Comparison of ENCODE assay signal across 22 cellular contexts in genomic region chr15:49247556-49248102, GRCh38.
DNase-seq lines count a peak whose midpoint lies in the region; ATAC-seq and TF ChIP-seq lines count a peak whose summit lies in the region.
"Had no signal": no experiment of that assay in that cellular context is flagged by ENCODE, and none has a peak within 500 bp of the region (broad histone marks: within the 10 kb centered on the region; RNA-seq: fewer than 3 reads in every experiment).

No MANE protein-coding gene starts in this region.

- intact Hi-C loops in thyroid gland (cut with DNase I), result no loop called here

- no peak for ATAC-seq in HG03095 (IDR thresholded peaks at IDR 0.05; ENCODE audit: unreplicated experiment)
- ATAC-seq: activated CD4-positive, alpha-beta T cell treated with anti-CD3 and anti-CD28 coated beads for 36 hours; pancreas; PC-3; right lobe of liver; stimulated activated naive B cell treated with anti-CD40 and anti-IgM and Interleukin-4, amounts not matched to agents 10 μg/mL and 1 μg/mL and 100 μg/mL, for 72 hours had no signal

- H3K27ac ChIP-seq in GM23248, result peak overlapping the region; percentile 52
- peak overlapping the region; percentile 66 to 79 (median 72) for H3K27ac ChIP-seq in thyroid gland
- H3K27ac ChIP-seq: pancreas, right lobe of liver had no signal

- H3K4me2 ChIP-seq in GM23248 (ENCODE audit: unreplicated experiment), result peak overlapping the region; percentile 26

- H3K4me3 ChIP-seq in GM23248, result no peak overlapping the region
- no peak overlapping the region for H3K4me3 ChIP-seq in choroid plexus epithelial cell (ENCODE audit: low read depth, low read length)
- no peak overlapping the region for H3K4me3 ChIP-seq in thyroid gland (replicated peaks in 1 of 3)
- H3K4me3 ChIP-seq: pancreas, right lobe of liver, upper lobe of left lung had no signal

- peaks cover 15% of the 10 kb centered on the region for H3K79me2 ChIP-seq in GM23248 (ENCODE audit: insufficient read depth)

- H4K20me1 ChIP-seq in GM23248 (ENCODE audit: insufficient read depth), result no peaks in the 10 kb centered on the region

- H3K27me3 ChIP-seq in GM23248 (replicated peaks; ENCODE audit: insufficient read depth), result no peaks in the 10 kb centered on the region
- no peaks in the 10 kb centered on the region for H3K27me3 ChIP-seq in thyroid gland
- H3K27me3 ChIP-seq: pancreas, right lobe of liver, upper lobe of left lung had no signal

- H3K9me2 ChIP-seq in GM23248 (ENCODE audit: insufficient read depth), result peaks cover 5% of the 10 kb centered on the region; the same call in 1 of the 2 replicates

- peaks cover 32% of the 10 kb centered on the region for H3F3A ChIP-seq in GM23248 (ENCODE audit: insufficient read depth)

- no peak for TF ChIP-seq POLR2A in thyroid gland (IDR thresholded peaks at IDR 0.05)

- 0 out of 2 replicates have a peak overlapping the region, but pooled peaks have one; percentile 15 for H2AFZ ChIP-seq in GM23248

- DNase-seq in GM23248 (peak; percentile 63), choroid plexus epithelial cell (ENCODE audit: low read depth) (peak; percentile 77), myocyte (ENCODE audit: low read depth) (peak; percentile 26), thyroid gland (peak; percentile 50 to 54), NCI-H748 (lab: John Stamatoyannopoulos, UW; ENCODE audit: unreplicated experiment) (no peak), NCI-H1417 treated with DMSO at 0.1 percent for 48 hours (lab: John Stamatoyannopoulos, UW) (no peak), NCI-H524 (lab: John Stamatoyannopoulos, UW) (no peak)
- DNase-seq: activated CD4-positive, alpha-beta T cell treated with anti-CD3 and anti-CD28 coated beads for 36 hours; activated naive CD8-positive, alpha-beta T cell treated with anti-CD3 and anti-CD28 coated beads for 36 hours; AML-193; dermis blood vessel endothelial cell; naive B cell; NCI-H1694; NCI-H2227 treated with DMSO at 0.1 percent for 48 hours; pancreas; PC-3; right lobe of liver; SHP77 treated with DMSO at 0.1 percent for 48 hours; stimulated activated naive B cell treated with anti-CD40 and anti-IgM and Interleukin-4, amounts not matched to agents 10 μg/mL and 1 μg/mL and 100 μg/mL, for 72 hours; T-helper 1 cell; upper lobe of left lung had no signal

- 0 out of 2 replicates have a peak, but pooled peaks cover 4% of the 10 kb centered on the region for H3K36me3 ChIP-seq in GM23248 (ENCODE audit: low read depth)
- H3K36me3 ChIP-seq in thyroid gland, result no peaks in the 10 kb centered on the region

- H3K9me3 ChIP-seq in GM23248 (ENCODE audit: low read depth) (no peaks in the 10 kb centered on the region), thyroid gland (no peaks in the 10 kb centered on the region)
- H3K9me3 ChIP-seq: pancreas, right lobe of liver, upper lobe of left lung had no signal

- in situ Hi-C loops in GM23248 (cut with MboI), result loop anchor here (10.0 to 25.0 kb wide), 3 partner anchors 177 to 1065 kb away; partner anchors contain the start of gene FGF7

- TF ChIP-seq CTCF in choroid plexus epithelial cell (conservative IDR thresholded peaks at IDR 0.05; ENCODE audit: low read depth, low read length) (no peak), thyroid gland (IDR thresholded peaks at IDR 0.05) (no peak)

- H3K4me1 ChIP-seq in GM23248 (ENCODE audit: insufficient read depth) (peaks cover 31% of the 10 kb centered on the region), thyroid gland (peaks cover 17 to 33% of the 10 kb centered on the region in 2 donors)
- H3K4me1 ChIP-seq: pancreas, right lobe of liver had no signal

- peak overlapping the region; percentile 22; the same call in 1 of the 2 replicates for H3K9ac ChIP-seq in GM23248

Comparison
In these comparisons a context has a peak if more than half of its experiments do, and no peak if none do; other contexts are left out.
1. DNase-seq: peak in GM23248 (single experiment), choroid plexus epithelial cell (single experiment), myocyte (single experiment) and thyroid gland (2 of 2); none in NCI-H748 (single experiment), NCI-H1417 treated with DMSO at 0.1 percent for 48 hours (single experiment) and NCI-H524 (0 of 2).